In the genomic region with DNA sequence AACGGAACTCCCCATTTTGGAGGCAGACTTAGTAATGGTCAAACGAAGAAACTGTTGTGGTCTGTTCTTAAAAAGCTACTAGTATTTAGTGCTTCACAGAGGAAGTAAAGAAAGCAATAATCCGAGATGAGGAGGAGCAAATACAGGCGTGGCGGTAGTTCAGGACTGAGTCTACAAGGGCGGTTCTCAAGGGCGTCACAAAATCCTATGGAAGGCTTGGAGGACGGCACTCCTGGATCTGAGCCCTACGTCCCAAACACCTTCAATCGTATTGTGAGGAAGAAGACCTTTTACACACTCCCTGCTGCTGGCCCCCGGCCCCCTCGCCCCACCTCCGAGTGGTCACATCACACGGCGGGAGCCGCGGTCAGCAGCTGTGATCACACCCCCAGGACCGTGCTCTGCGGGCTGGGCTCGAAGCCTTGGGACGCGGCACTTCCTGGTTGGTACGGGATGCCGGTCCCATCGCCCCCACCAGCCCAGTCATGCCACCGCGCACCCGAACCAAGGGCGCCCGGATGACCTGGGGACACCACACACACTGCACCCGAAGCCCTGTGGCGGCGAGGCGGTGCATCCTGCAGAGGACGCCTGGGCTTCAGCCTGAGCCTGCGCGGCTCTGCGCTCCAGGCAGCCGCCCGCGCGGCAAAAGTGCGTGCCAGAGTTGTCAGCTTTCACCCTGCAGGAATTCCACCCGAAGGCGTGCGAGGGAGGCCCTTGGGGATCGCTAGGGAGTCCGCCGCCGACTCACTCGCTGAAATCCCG, we compare ENCODE assay signal across 1 cellular context.
TF ChIP-seq lines count a peak whose summit lies in the region.

No MANE protein-coding gene starts in this region.

TF ChIP-seq in K562, 482 proteins besides CTCF, POLR2A, EP300 and RAD21 (continued from another document and continues in another):
- TF ChIP-seq, protein P1, sequence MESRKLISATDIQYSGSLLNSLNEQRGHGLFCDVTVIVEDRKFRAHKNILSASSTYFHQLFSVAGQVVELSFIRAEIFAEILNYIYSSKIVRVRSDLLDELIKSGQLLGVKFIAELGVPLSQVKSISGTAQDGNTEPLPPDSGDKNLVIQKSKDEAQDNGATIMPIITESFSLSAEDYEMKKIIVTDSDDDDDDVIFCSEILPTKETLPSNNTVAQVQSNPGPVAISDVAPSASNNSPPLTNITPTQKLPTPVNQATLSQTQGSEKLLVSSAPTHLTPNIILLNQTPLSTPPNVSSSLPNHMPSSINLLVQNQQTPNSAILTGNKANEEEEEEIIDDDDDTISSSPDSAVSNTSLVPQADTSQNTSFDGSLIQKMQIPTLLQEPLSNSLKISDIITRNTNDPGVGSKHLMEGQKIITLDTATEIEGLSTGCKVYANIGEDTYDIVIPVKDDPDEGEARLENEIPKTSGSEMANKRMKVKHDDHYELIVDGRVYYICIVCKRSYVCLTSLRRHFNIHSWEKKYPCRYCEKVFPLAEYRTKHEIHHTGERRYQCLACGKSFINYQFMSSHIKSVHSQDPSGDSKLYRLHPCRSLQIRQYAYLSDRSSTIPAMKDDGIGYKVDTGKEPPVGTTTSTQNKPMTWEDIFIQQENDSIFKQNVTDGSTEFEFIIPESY (CRISPR knock-in tag; IDR thresholded peaks at IDR 0.05) = peak; percentile 76
- TF ChIP-seq XRCC3 (IDR thresholded peaks at IDR 0.05) (no peak), ERF (CRISPR knock-in tag; IDR thresholded peaks at IDR 0.05) (no peak; the same call in 1 of the 2 replicates), TAL1 (IDR thresholded peaks at IDR 0.05) (no peak; the same call in 1 of the 2 replicates), ZBTB8A (IDR thresholded peaks at IDR 0.05; ENCODE audit: partially characterized antibody) (no peak), ZNF217 (CRISPR knock-in tag; IDR thresholded peaks at IDR 0.05) (no peak), TAF15 (IDR thresholded peaks at IDR 0.05; ENCODE audit: low read depth, low read length) (no peak), ZNF764 (CRISPR knock-in tag; IDR thresholded peaks at IDR 0.05; ENCODE audit: low read depth) (no peak), POLR2G (IDR thresholded peaks at IDR 0.05; ENCODE audit: low read depth, low read length) (no peak; the same call in 1 of the 2 replicates), ZNF232 (CRISPR knock-in tag; IDR thresholded peaks at IDR 0.05) (no peak), KLF13 (tag; IDR thresholded peaks at IDR 0.05; ENCODE audit: borderline replicate concordance, low read depth) (0 out of 2 replicates have a peak, but pooled peaks have one; percentile 49), ZNF431 (CRISPR knock-in tag; IDR thresholded peaks at IDR 0.05) (no peak), MCM3 (IDR thresholded peaks at IDR 0.05) (no peak), ZNF282 (CRISPR knock-in tag; IDR thresholded peaks at IDR 0.05) (no peak), SMAD3 (CRISPR knock-in tag; conservative IDR thresholded peaks at IDR 0.05) (no peak), PML (IDR thresholded peaks at IDR 0.05; ENCODE audit: low read length) (no peak), PHF20 (IDR thresholded peaks at IDR 0.05; ENCODE audit: partially characterized antibody) (peak; percentile 61), KAT8 (IDR thresholded peaks at IDR 0.05; ENCODE audit: low read depth) (no peak)
- TF ChIP-seq, protein P2, sequence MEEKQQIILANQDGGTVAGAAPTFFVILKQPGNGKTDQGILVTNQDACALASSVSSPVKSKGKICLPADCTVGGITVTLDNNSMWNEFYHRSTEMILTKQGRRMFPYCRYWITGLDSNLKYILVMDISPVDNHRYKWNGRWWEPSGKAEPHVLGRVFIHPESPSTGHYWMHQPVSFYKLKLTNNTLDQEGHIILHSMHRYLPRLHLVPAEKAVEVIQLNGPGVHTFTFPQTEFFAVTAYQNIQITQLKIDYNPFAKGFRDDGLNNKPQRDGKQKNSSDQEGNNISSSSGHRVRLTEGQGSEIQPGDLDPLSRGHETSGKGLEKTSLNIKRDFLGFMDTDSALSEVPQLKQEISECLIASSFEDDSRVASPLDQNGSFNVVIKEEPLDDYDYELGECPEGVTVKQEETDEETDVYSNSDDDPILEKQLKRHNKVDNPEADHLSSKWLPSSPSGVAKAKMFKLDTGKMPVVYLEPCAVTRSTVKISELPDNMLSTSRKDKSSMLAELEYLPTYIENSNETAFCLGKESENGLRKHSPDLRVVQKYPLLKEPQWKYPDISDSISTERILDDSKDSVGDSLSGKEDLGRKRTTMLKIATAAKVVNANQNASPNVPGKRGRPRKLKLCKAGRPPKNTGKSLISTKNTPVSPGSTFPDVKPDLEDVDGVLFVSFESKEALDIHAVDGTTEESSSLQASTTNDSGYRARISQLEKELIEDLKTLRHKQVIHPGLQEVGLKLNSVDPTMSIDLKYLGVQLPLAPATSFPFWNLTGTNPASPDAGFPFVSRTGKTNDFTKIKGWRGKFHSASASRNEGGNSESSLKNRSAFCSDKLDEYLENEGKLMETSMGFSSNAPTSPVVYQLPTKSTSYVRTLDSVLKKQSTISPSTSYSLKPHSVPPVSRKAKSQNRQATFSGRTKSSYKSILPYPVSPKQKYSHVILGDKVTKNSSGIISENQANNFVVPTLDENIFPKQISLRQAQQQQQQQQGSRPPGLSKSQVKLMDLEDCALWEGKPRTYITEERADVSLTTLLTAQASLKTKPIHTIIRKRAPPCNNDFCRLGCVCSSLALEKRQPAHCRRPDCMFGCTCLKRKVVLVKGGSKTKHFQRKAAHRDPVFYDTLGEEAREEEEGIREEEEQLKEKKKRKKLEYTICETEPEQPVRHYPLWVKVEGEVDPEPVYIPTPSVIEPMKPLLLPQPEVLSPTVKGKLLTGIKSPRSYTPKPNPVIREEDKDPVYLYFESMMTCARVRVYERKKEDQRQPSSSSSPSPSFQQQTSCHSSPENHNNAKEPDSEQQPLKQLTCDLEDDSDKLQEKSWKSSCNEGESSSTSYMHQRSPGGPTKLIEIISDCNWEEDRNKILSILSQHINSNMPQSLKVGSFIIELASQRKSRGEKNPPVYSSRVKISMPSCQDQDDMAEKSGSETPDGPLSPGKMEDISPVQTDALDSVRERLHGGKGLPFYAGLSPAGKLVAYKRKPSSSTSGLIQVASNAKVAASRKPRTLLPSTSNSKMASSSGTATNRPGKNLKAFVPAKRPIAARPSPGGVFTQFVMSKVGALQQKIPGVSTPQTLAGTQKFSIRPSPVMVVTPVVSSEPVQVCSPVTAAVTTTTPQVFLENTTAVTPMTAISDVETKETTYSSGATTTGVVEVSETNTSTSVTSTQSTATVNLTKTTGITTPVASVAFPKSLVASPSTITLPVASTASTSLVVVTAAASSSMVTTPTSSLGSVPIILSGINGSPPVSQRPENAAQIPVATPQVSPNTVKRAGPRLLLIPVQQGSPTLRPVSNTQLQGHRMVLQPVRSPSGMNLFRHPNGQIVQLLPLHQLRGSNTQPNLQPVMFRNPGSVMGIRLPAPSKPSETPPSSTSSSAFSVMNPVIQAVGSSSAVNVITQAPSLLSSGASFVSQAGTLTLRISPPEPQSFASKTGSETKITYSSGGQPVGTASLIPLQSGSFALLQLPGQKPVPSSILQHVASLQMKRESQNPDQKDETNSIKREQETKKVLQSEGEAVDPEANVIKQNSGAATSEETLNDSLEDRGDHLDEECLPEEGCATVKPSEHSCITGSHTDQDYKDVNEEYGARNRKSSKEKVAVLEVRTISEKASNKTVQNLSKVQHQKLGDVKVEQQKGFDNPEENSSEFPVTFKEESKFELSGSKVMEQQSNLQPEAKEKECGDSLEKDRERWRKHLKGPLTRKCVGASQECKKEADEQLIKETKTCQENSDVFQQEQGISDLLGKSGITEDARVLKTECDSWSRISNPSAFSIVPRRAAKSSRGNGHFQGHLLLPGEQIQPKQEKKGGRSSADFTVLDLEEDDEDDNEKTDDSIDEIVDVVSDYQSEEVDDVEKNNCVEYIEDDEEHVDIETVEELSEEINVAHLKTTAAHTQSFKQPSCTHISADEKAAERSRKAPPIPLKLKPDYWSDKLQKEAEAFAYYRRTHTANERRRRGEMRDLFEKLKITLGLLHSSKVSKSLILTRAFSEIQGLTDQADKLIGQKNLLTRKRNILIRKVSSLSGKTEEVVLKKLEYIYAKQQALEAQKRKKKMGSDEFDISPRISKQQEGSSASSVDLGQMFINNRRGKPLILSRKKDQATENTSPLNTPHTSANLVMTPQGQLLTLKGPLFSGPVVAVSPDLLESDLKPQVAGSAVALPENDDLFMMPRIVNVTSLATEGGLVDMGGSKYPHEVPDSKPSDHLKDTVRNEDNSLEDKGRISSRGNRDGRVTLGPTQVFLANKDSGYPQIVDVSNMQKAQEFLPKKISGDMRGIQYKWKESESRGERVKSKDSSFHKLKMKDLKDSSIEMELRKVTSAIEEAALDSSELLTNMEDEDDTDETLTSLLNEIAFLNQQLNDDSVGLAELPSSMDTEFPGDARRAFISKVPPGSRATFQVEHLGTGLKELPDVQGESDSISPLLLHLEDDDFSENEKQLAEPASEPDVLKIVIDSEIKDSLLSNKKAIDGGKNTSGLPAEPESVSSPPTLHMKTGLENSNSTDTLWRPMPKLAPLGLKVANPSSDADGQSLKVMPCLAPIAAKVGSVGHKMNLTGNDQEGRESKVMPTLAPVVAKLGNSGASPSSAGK (IDR thresholded peaks at IDR 0.05) = peak; percentile 87
- TF ChIP-seq, protein P3, sequence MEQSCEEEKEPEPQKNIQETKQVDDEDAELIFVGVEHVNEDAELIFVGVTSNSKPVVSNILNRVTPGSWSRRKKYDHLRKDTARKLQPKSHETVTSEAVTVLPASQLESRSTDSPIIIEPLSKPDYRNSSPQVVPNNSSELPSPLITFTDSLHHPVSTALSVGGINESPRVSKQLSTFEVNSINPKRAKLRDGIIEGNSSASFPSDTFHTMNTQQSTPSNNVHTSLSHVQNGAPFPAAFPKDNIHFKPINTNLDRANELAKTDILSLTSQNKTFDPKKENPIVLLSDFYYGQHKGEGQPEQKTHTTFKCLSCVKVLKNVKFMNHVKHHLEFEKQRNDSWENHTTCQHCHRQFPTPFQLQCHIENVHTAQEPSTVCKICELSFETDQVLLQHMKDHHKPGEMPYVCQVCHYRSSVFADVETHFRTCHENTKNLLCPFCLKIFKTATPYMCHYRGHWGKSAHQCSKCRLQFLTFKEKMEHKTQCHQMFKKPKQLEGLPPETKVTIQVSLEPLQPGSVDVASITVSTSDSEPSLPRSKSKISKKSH (CRISPR knock-in tag; IDR thresholded peaks at IDR 0.05) = no peak
- TF ChIP-seq, protein P4, sequence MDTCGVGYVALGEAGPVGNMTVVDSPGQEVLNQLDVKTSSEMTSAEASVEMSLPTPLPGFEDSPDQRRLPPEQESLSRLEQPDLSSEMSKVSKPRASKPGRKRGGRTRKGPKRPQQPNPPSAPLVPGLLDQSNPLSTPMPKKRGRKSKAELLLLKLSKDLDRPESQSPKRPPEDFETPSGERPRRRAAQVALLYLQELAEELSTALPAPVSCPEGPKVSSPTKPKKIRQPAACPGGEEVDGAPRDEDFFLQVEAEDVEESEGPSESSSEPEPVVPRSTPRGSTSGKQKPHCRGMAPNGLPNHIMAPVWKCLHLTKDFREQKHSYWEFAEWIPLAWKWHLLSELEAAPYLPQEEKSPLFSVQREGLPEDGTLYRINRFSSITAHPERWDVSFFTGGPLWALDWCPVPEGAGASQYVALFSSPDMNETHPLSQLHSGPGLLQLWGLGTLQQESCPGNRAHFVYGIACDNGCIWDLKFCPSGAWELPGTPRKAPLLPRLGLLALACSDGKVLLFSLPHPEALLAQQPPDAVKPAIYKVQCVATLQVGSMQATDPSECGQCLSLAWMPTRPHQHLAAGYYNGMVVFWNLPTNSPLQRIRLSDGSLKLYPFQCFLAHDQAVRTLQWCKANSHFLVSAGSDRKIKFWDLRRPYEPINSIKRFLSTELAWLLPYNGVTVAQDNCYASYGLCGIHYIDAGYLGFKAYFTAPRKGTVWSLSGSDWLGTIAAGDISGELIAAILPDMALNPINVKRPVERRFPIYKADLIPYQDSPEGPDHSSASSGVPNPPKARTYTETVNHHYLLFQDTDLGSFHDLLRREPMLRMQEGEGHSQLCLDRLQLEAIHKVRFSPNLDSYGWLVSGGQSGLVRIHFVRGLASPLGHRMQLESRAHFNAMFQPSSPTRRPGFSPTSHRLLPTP (IDR thresholded peaks at IDR 0.05; ENCODE audit: borderline replicate concordance, extremely low read depth, insufficient read length) = no peak
- TF ChIP-seq, protein P5, sequence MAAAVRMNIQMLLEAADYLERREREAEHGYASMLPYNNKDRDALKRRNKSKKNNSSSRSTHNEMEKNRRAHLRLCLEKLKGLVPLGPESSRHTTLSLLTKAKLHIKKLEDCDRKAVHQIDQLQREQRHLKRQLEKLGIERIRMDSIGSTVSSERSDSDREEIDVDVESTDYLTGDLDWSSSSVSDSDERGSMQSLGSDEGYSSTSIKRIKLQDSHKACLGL (CRISPR knock-in tag; IDR thresholded peaks at IDR 0.05; ENCODE audit: borderline replicate concordance, poor library complexity, severe bottlenecking) = no peak
- TF ChIP-seq, protein P6, sequence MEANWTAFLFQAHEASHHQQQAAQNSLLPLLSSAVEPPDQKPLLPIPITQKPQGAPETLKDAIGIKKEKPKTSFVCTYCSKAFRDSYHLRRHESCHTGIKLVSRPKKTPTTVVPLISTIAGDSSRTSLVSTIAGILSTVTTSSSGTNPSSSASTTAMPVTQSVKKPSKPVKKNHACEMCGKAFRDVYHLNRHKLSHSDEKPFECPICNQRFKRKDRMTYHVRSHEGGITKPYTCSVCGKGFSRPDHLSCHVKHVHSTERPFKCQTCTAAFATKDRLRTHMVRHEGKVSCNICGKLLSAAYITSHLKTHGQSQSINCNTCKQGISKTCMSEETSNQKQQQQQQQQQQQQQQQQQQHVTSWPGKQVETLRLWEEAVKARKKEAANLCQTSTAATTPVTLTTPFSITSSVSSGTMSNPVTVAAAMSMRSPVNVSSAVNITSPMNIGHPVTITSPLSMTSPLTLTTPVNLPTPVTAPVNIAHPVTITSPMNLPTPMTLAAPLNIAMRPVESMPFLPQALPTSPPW (CRISPR knock-in tag; IDR thresholded peaks at IDR 0.05) = no peak
- TF ChIP-seq, protein P7, sequence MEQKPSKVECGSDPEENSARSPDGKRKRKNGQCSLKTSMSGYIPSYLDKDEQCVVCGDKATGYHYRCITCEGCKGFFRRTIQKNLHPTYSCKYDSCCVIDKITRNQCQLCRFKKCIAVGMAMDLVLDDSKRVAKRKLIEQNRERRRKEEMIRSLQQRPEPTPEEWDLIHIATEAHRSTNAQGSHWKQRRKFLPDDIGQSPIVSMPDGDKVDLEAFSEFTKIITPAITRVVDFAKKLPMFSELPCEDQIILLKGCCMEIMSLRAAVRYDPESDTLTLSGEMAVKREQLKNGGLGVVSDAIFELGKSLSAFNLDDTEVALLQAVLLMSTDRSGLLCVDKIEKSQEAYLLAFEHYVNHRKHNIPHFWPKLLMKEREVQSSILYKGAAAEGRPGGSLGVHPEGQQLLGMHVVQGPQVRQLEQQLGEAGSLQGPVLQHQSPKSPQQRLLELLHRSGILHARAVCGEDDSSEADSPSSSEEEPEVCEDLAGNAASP (IDR thresholded peaks at IDR 0.05) = no peak
